In genomic region chr2:238728322-238729260, GRCh38 we compare ENCODE assay signal across 9 cellular contexts.
DNase-seq lines count a peak whose midpoint lies in the region; ATAC-seq and TF ChIP-seq lines count a peak whose summit lies in the region.
"Had no signal": no experiment of that assay in that cellular context is flagged by ENCODE, and none has a peak within 500 bp of the region (broad histone marks: within the 10 kb centered on the region; RNA-seq: fewer than 3 reads in every experiment).

No MANE protein-coding gene starts in this region.

- H3F3A ChIP-seq in SK-N-SH (replicated peaks; ENCODE audit: insufficient read depth): peaks cover 17% of the 10 kb centered on the region

- H3K9me2 ChIP-seq in SK-N-SH: no peaks in the 10 kb centered on the region

- H3K4me3 ChIP-seq in SK-N-SH (ENCODE audit: low read depth in 2 of 2, low read length in 1 of 2) (no peak overlapping the region), fibroblast of pulmonary artery (replicated peaks; ENCODE audit: low read depth, low read length) (no peak overlapping the region)

- no peaks in the 10 kb centered on the region for H3K36me3 ChIP-seq in SK-N-SH (replicated peaks in 1 of 2; ENCODE audit: control insufficient read depth in 1 of 2, insufficient read depth in 2 of 2, low read length in 1 of 2)

- TF ChIP-seq RAD21 in SK-N-SH (IDR thresholded peaks at IDR 0.05; ENCODE audit: low read length): no peak

- DNase-seq in A172 (ENCODE audit: low spot score): peak; percentile 16
- DNase-seq in SK-N-SH: peak; percentile 34
- DNase-seq in fibroblast of pulmonary artery (ENCODE audit: low read depth): peak; percentile 81
- no peak for DNase-seq in neural crest cell (ENCODE audit: low read depth, low spot score)
- no peak for DNase-seq in HuH-7.5 (ENCODE audit: low spot score)
- DNase-seq: activated CD8-positive, alpha-beta memory T cell treated with anti-CD3 and anti-CD28 coated beads, Interleukin-2, amount 10 ng/mL, durations not matched to agents 7 days and 5 days had no signal

- POLR2A ChIA-PET in SK-N-SH (lab: Yijun Ruan, JAX): no interaction called here

- WGBS in SK-N-SH (ENCODE audit: low lambda C conversion rate): 11% methylated on average over 14 of the region's 14 CpGs

- H3K27me3 Mint-ChIP-seq in neural crest cell (ENCODE audit: low read depth): no peaks in the 10 kb centered on the region

- peaks cover 2% of the 10 kb centered on the region for H3K9me3 Mint-ChIP-seq in neural crest cell

- H3K4me2 ChIP-seq in SK-N-SH: peak overlapping the region; percentile 69

- no peak overlapping the region; the same call in 1 of the 2 replicates for H3K9ac ChIP-seq in SK-N-SH

- peak overlapping the region in 1 of 2 experiments; percentile 90; a peak in 2 of 4 replicates for H3K27ac ChIP-seq in SK-N-SH (ENCODE audit: low read depth in 2 of 2, low read length in 1 of 2)

- no peaks in the 10 kb centered on the region for H3K27me3 ChIP-seq in SK-N-SH (ENCODE audit: insufficient read depth)

- no peak for TF ChIP-seq CTCF in SK-N-SH (IDR thresholded peaks at IDR 0.05)
- TF ChIP-seq CTCF in fibroblast of pulmonary artery (IDR thresholded peaks at IDR 0.05; ENCODE audit: low read length, missing control alignments): no peak
- no peak for TF ChIP-seq CTCF in neural crest cell (conservative IDR thresholded peaks at IDR 0.05)

- peak overlapping the region; percentile 36 for H2AFZ ChIP-seq in SK-N-SH (ENCODE audit: low read depth)

- H3K36me3 Mint-ChIP-seq in neural crest cell (ENCODE audit: low read depth): no peaks in the 10 kb centered on the region
- H3K36me3 Mint-ChIP-seq: activated CD8-positive, alpha-beta memory T cell treated with anti-CD3 and anti-CD28 coated beads, Interleukin-2, amount 10 ng/mL, durations not matched to agents 7 days and 5 days had no signal

- CTCF ChIA-PET in SK-N-SH (lab: Yijun Ruan, JAX): interaction anchor here (0.6 to 1.9 kb wide), 4 partner anchors 21 to 215 kb away, joined by 3 to 9 read pairs (median 4); no protein-coding TSS in a partner anchor

- no peak for ATAC-seq in GM18502 (IDR thresholded peaks at IDR 0.05; ENCODE audit: poor library complexity, unreplicated experiment)
- no peak for ATAC-seq in HG03280 (IDR thresholded peaks at IDR 0.05; ENCODE audit: unreplicated experiment)
- no peak for ATAC-seq in GM18868 (IDR thresholded peaks at IDR 0.05; ENCODE audit: unreplicated experiment)
- ATAC-seq: activated CD8-positive, alpha-beta memory T cell treated with anti-CD3 and anti-CD28 coated beads, Interleukin-2, amount 10 ng/mL, durations not matched to agents 7 days and 5 days had no signal

- peak; percentile 81 to 91 for TF ChIP-seq EP300 in SK-N-SH (IDR thresholded peaks at IDR 0.05; ENCODE audit: borderline replicate concordance in 1 of 2, low read depth in 1 of 2, low read length in 1 of 2)

- no peaks in the 10 kb centered on the region for H4K20me1 ChIP-seq in SK-N-SH (ENCODE audit: insufficient read depth)

- no peaks in the 10 kb centered on the region for H3K9me3 ChIP-seq in SK-N-SH

- H3K4me1 Mint-ChIP-seq in neural crest cell: peaks cover 11% of the 10 kb centered on the region
- H3K4me1 Mint-ChIP-seq: activated CD8-positive, alpha-beta memory T cell treated with anti-CD3 and anti-CD28 coated beads, Interleukin-2, amount 10 ng/mL, durations not matched to agents 7 days and 5 days had no signal

- peaks cover 6 to 10% of the 10 kb centered on the region in 2 experiments; a peak in 1 of 4 replicates for H3K4me1 ChIP-seq in SK-N-SH (ENCODE audit: control insufficient read depth in 1 of 2, insufficient read depth in 2 of 2, low read depth in 1 of 2, low read length in 1 of 2)

- H3K4me3 Mint-ChIP-seq in neural crest cell: no peak overlapping the region
- H3K4me3 Mint-ChIP-seq: activated CD8-positive, alpha-beta memory T cell treated with anti-CD3 and anti-CD28 coated beads, Interleukin-2, amount 10 ng/mL, durations not matched to agents 7 days and 5 days had no signal

- no peaks in the 10 kb centered on the region for H3K79me2 ChIP-seq in SK-N-SH (ENCODE audit: insufficient read depth)

- peak overlapping the region; percentile 48 for H3K27ac Mint-ChIP-seq in neural crest cell (ENCODE audit: unreplicated experiment)
- H3K27ac Mint-ChIP-seq: activated CD8-positive, alpha-beta memory T cell treated with anti-CD3 and anti-CD28 coated beads, Interleukin-2, amount 10 ng/mL, durations not matched to agents 7 days and 5 days had no signal

TF ChIP-seq in SK-N-SH, 30 proteins besides CTCF, POLR2A, EP300 and RAD21 (continues in another document):
- TF ChIP-seq NFIC (IDR thresholded peaks at IDR 0.05; ENCODE audit: borderline replicate concordance) (peak; percentile 88), MXI1 (IDR thresholded peaks at IDR 0.05; ENCODE audit: low read depth, low read length) (no peak), POLR2AphosphoS5 (IDR thresholded peaks at IDR 0.05; ENCODE audit: low read depth, low read length) (peak; percentile 67; the same call in 1 of the 2 replicates), ELF1 (IDR thresholded peaks at IDR 0.05) (no peak), TAF1 (IDR thresholded peaks at IDR 0.05; ENCODE audit: borderline replicate concordance, low read depth, low read length) (peak; percentile 13; the same call in 1 of the 2 replicates), FOXM1 (IDR thresholded peaks at IDR 0.05; ENCODE audit: low read depth) (peak; percentile 69; the same call in 1 of the 2 replicates), NRF1 (IDR thresholded peaks at IDR 0.05; ENCODE audit: low read depth, low read length) (no peak), RXRA (IDR thresholded peaks at IDR 0.05; ENCODE audit: borderline replicate concordance, low read depth) (peak; percentile 34; the same call in 1 of the 2 replicates), MEF2A (IDR thresholded peaks at IDR 0.05; ENCODE audit: borderline replicate concordance, low read depth) (peak; percentile 92), SMC3 (IDR thresholded peaks at IDR 0.05; ENCODE audit: low read depth, low read length) (0 out of 2 replicates have a peak, but pooled peaks have one; percentile 4), RFX5 (IDR thresholded peaks at IDR 0.05; ENCODE audit: low read length) (no peak), RCOR1 (IDR thresholded peaks at IDR 0.05; ENCODE audit: low read length) (no peak), CHD2 (IDR thresholded peaks at IDR 0.05; ENCODE audit: low read length, partially characterized antibody) (no peak), USF2 (IDR thresholded peaks at IDR 0.05; ENCODE audit: borderline replicate concordance, low read depth, low read length) (no peak), TCF12 (IDR thresholded peaks at IDR 0.05) (peak; percentile 93), FOXJ3 (CRISPR knock-in tag; IDR thresholded peaks at IDR 0.05) (no peak), EZH2phosphoT487 (IDR thresholded peaks at IDR 0.05; ENCODE audit: borderline replicate concordance, low read depth) (no peak), GATA2 (CRISPR knock-in tag; IDR thresholded peaks at IDR 0.05) (no peak), TEAD4 (IDR thresholded peaks at IDR 0.05; ENCODE audit: borderline replicate concordance, insufficient read depth) (peak; percentile 82; the same call in 1 of the 2 replicates)
- TF ChIP-seq, protein P1, sequence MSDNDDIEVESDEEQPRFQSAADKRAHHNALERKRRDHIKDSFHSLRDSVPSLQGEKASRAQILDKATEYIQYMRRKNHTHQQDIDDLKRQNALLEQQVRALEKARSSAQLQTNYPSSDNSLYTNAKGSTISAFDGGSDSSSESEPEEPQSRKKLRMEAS (IDR thresholded peaks at IDR 0.05; ENCODE audit: low read depth): peak; percentile 47; the same call in 1 of the 2 replicates
- TF ChIP-seq, protein P2, sequence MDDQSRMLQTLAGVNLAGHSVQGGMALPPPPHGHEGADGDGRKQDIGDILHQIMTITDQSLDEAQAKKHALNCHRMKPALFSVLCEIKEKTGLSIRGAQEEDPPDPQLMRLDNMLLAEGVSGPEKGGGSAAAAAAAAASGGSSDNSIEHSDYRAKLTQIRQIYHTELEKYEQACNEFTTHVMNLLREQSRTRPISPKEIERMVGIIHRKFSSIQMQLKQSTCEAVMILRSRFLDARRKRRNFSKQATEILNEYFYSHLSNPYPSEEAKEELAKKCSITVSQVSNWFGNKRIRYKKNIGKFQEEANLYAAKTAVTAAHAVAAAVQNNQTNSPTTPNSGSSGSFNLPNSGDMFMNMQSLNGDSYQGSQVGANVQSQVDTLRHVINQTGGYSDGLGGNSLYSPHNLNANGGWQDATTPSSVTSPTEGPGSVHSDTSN (IDR thresholded peaks at IDR 0.05): peak; percentile 93
- TF ChIP-seq, protein P3, sequence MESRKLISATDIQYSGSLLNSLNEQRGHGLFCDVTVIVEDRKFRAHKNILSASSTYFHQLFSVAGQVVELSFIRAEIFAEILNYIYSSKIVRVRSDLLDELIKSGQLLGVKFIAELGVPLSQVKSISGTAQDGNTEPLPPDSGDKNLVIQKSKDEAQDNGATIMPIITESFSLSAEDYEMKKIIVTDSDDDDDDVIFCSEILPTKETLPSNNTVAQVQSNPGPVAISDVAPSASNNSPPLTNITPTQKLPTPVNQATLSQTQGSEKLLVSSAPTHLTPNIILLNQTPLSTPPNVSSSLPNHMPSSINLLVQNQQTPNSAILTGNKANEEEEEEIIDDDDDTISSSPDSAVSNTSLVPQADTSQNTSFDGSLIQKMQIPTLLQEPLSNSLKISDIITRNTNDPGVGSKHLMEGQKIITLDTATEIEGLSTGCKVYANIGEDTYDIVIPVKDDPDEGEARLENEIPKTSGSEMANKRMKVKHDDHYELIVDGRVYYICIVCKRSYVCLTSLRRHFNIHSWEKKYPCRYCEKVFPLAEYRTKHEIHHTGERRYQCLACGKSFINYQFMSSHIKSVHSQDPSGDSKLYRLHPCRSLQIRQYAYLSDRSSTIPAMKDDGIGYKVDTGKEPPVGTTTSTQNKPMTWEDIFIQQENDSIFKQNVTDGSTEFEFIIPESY (IDR thresholded peaks at IDR 0.05; ENCODE audit: borderline replicate concordance, low read depth): no peak
- TF ChIP-seq, protein P4, sequence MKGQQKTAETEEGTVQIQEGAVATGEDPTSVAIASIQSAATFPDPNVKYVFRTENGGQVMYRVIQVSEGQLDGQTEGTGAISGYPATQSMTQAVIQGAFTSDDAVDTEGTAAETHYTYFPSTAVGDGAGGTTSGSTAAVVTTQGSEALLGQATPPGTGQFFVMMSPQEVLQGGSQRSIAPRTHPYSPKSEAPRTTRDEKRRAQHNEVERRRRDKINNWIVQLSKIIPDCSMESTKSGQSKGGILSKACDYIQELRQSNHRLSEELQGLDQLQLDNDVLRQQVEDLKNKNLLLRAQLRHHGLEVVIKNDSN (IDR thresholded peaks at IDR 0.05; ENCODE audit: borderline replicate concordance, low read depth): no peak; the same call in 1 of the 2 replicates

Comparison
In these comparisons a context has a peak if more than half of its experiments do, and no peak if none do; other contexts are left out.
1. DNase-seq: peak in A172 (single experiment), SK-N-SH (single experiment) and fibroblast of pulmonary artery (single experiment); none in neural crest cell (single experiment) and HuH-7.5 (single experiment).